Comparison of ENCODE assay signal across 12 cellular contexts in the genomic region with DNA sequence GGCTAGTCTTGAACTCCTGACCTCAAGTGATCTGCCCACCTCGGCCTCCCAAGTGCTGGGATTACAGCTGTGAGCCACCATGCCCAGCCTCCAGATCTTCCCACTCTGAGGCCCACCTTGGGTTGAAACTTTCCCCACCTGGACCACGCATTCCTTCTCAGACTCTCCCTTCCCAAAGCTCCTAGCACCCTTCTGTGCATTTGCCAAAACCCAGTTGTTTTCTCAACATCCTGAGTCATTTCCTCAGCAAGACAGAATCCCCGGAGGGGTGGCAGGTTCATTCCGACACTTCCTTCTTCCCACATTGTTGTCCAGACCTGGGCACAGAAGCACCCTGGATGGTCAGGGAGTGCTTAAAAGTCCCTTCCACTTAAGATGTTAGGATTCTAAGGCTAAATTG. TPM values are rescaled to one million over a fixed set of nuclear protein-coding genes. Genes with fewer than 3 reads are reported as not detected.
A peak's percentile ranks its signal among the peaks of the same experiment; 100 is the strongest.
DNase-seq lines count a peak whose midpoint lies in the region; ATAC-seq and TF ChIP-seq lines count a peak whose summit lies in the region.
"Had no signal": no experiment of that assay in that cellular context is flagged by ENCODE, and none has a peak within 500 bp of the region (broad histone marks: within the 10 kb centered on the region; RNA-seq: fewer than 3 reads in every experiment).

No MANE protein-coding gene starts in this region.

- H3K27me3 Mint-ChIP-seq in activated CD4-positive, alpha-beta memory T cell treated with anti-CD3 and anti-CD28 coated beads for 36 hours, result no peaks in the 10 kb centered on the region
- H3K27me3 Mint-ChIP-seq: stimulated activated naive CD8-positive, alpha-beta T cell treated with anti-CD3 and anti-CD28 coated beads, Interleukin-15, amount 100 ng/mL, for 72 hours had no signal

- DNase-seq in A172 (ENCODE audit: low spot score), result peak; percentile 97
- DNase-seq in KBM-7, result peak; percentile 14
- peak in 1 of 2 donors; percentile 73 for DNase-seq in breast epithelium (ENCODE audit: low spot score in 2 of 2)
- DNase-seq in lung microvascular endothelial cell (ENCODE audit: low read depth in 2 of 2), result peak; percentile 40 to 92
- no peak for DNase-seq in activated CD4-positive, alpha-beta memory T cell treated with anti-CD3 and anti-CD28 coated beads for 36 hours
- DNase-seq in COLO668 (lab: John Stamatoyannopoulos, UW; ENCODE audit: unreplicated experiment), result no peak
- DNase-seq: activated B cell treated with CpG ODN at 0.5 μM for 24 hours; NCI-H774; stimulated activated naive CD8-positive, alpha-beta T cell treated with anti-CD3 and anti-CD28 coated beads, Interleukin-15, amount 100 ng/mL, for 72 hours had no signal

- ATAC-seq in HG03432 (IDR thresholded peaks at IDR 0.05; ENCODE audit: unreplicated experiment), result no peak
- no peak for ATAC-seq in GM19351 (IDR thresholded peaks at IDR 0.05; ENCODE audit: unreplicated experiment)
- ATAC-seq: GM12878; stimulated activated naive CD8-positive, alpha-beta T cell treated with anti-CD3 and anti-CD28 coated beads, Interleukin-15, amount 100 ng/mL, for 72 hours had no signal

- peaks cover 4% of the 10 kb centered on the region for H3K36me3 ChIP-seq in breast epithelium

- in situ Hi-C loops in KBM-7 (cut with MboI; ENCODE audit: low pct_unique_long_range_greater_than_20kb, low sequenced_read_pairs), result no loop called here

- H3K27ac Mint-ChIP-seq in activated CD4-positive, alpha-beta memory T cell treated with anti-CD3 and anti-CD28 coated beads for 36 hours, result no peak overlapping the region
- H3K27ac Mint-ChIP-seq: activated B cell treated with CpG ODN at 0.5 μM for 24 hours had no signal

- CTCF ChIA-PET in activated CD4-positive, alpha-beta memory T cell treated with anti-CD3 and anti-CD28 coated beads for 36 hours (lab: Charles Lee), result no interaction called here

- no peaks in the 10 kb centered on the region for H3K27me3 ChIP-seq in breast epithelium

- intact Hi-C loops in breast epithelium (cut with DNase I; ENCODE audit: low total_unique reads), result no loop called here
- intact Hi-C loops in activated CD4-positive, alpha-beta memory T cell treated with anti-CD3 and anti-CD28 coated beads for 36 hours (cut with micrococcal nuclease), result loop anchor here (10.0 kb wide), 1 partner anchor 1055 kb away; no protein-coding TSS in a partner anchor

- no peak for TF ChIP-seq CTCF in breast epithelium (IDR thresholded peaks at IDR 0.05)

- no peak for TF ChIP-seq POLR2A in breast epithelium (IDR thresholded peaks at IDR 0.05)

- no peaks in the 10 kb centered on the region for H3K9me3 ChIP-seq in breast epithelium

- peak overlapping the region; percentile 76 to 79 for H3K27ac ChIP-seq in breast epithelium

- peaks cover 33% of the 10 kb centered on the region for H3K4me1 Mint-ChIP-seq in activated CD4-positive, alpha-beta memory T cell treated with anti-CD3 and anti-CD28 coated beads for 36 hours (ENCODE audit: low read depth)
- H3K4me1 Mint-ChIP-seq: activated B cell treated with CpG ODN at 0.5 μM for 24 hours had no signal

- peak overlapping the region in 1 of 3 donors; percentile 29 for H3K4me3 ChIP-seq in breast epithelium
- H3K4me3 ChIP-seq: GM12878 had no signal

- H3K9me3 Mint-ChIP-seq in activated CD4-positive, alpha-beta memory T cell treated with anti-CD3 and anti-CD28 coated beads for 36 hours, result no peaks in the 10 kb centered on the region
- H3K9me3 Mint-ChIP-seq: activated B cell treated with CpG ODN at 0.5 μM for 24 hours; stimulated activated naive CD8-positive, alpha-beta T cell treated with anti-CD3 and anti-CD28 coated beads, Interleukin-15, amount 100 ng/mL, for 72 hours had no signal

- no peak overlapping the region for H3K4me3 Mint-ChIP-seq in activated CD4-positive, alpha-beta memory T cell treated with anti-CD3 and anti-CD28 coated beads for 36 hours
- H3K4me3 Mint-ChIP-seq: activated B cell treated with CpG ODN at 0.5 μM for 24 hours; stimulated activated naive CD8-positive, alpha-beta T cell treated with anti-CD3 and anti-CD28 coated beads, Interleukin-15, amount 100 ng/mL, for 72 hours had no signal

- no peaks in the 10 kb centered on the region for H3K4me1 ChIP-seq in breast epithelium

- POLR2A ChIA-PET in activated CD4-positive, alpha-beta memory T cell treated with anti-CD3 and anti-CD28 coated beads for 36 hours (lab: Charles Lee), result interaction anchor here (0.5 kb wide), 1 partner anchor 106 kb away, joined by 4 read pairs; no protein-coding TSS in a partner anchor

- H3K36me3 Mint-ChIP-seq in activated CD4-positive, alpha-beta memory T cell treated with anti-CD3 and anti-CD28 coated beads for 36 hours, result peaks cover 11% of the 10 kb centered on the region

RNA-seq across cellular contexts. Expression of a gene that starts 28.9 kb away (rescaled TPM):
- 31.0 and 39.8 TPM in 2 replicates for total RNA-seq in A172 (2014; rRNA removed; shearing (Covaris generic))
- total RNA-seq in breast epithelium, result 10 to 100 TPM; 17.1 to 29.9 (median 23.9) TPM
- total RNA-seq in lung microvascular endothelial cell, result 3.8 and 5.2 TPM in 2 replicates
- 10 to 100 TPM; 26.8 to 28.1 TPM for total RNA-seq in activated CD4-positive, alpha-beta memory T cell treated with anti-CD3 and anti-CD28 coated beads for 36 hours

RNA-seq across cellular contexts. Expression of a gene that starts 45.8 kb away (rescaled TPM):
- 23.5 and 33.2 TPM in 2 replicates for total RNA-seq in A172 (2014; rRNA removed; shearing (Covaris generic))
- total RNA-seq in breast epithelium (10 to 100 TPM; 13.1 to 15.1 (median 14.6) TPM), lung microvascular endothelial cell (8.1 and 9.6 TPM in 2 replicates)
- total RNA-seq in activated CD4-positive, alpha-beta memory T cell treated with anti-CD3 and anti-CD28 coated beads for 36 hours, result 10 to 100 TPM; 12.8 to 13.6 TPM

Comparison
In these comparisons a context has a peak if more than half of its experiments do, and no peak if none do; other contexts are left out.
1. DNase-seq: peak in A172 (single experiment), KBM-7 (single experiment) and lung microvascular endothelial cell (2 of 2); none in activated CD4-positive, alpha-beta memory T cell treated with anti-CD3 and anti-CD28 coated beads for 36 hours (single experiment) and COLO668 (single experiment).